8 cellular contexts compared by ENCODE assay signal in genomic region chr19:33797821-33798633, GRCh38. TPM values are rescaled to one million over a fixed set of nuclear protein-coding genes. Genes with fewer than 3 reads are reported as not detected.
DNase-seq lines count a peak whose midpoint lies in the region; ATAC-seq and TF ChIP-seq lines count a peak whose summit lies in the region.

No MANE protein-coding gene starts in this region.

- BruUV-seq in HCT116 (replicated peaks; lab: Mats Ljungman, UMichigan), result no TSS peak

- TF ChIP-seq CTCF in HCT116 (IDR thresholded peaks at IDR 0.05 in 2 of 3, conservative IDR thresholded peaks at IDR 0.05 in 1 of 3; ENCODE audit: borderline replicate concordance in 1 of 3, insufficient read depth in 1 of 3, low read depth in 2 of 3, low read length in 2 of 3), result no peak
- TF ChIP-seq CTCF in upper lobe of left lung (IDR thresholded peaks at IDR 0.05), result no peak

- H2AK5ac ChIP-seq in mesenchymal stem cell (ENCODE audit: low read length, severe bottlenecking), result peak overlapping the region; percentile 51

- peak overlapping the region; percentile 39 for H2BK120ac ChIP-seq in mesenchymal stem cell (ENCODE audit: low read depth, low read length)

- CTCF ChIA-PET in HCT116 (lab: Charles Lee), result interaction anchor here (0.9 to 2.7 kb wide), 4 partner anchors 14 to 299 kb away, joined by 3 to 16 read pairs (median 12); no protein-coding TSS in a partner anchor

- POLR2A ChIA-PET in HCT116 (lab: Charles Lee), result interaction anchor here (1.0 kb wide), 1 partner anchor 107 kb away, joined by 3 read pairs; no protein-coding TSS in a partner anchor

- H3K9me3 ChIP-seq in HCT116 (ENCODE audit: control insufficient read depth in 1 of 2, insufficient read depth in 1 of 2, low read depth in 1 of 2, low read length in 2 of 2), result no peaks in the 10 kb centered on the region
- no peaks in the 10 kb centered on the region for H3K9me3 ChIP-seq in effector memory CD4-positive, alpha-beta T cell (ENCODE audit: control insufficient read depth, low read length)
- no peaks in the 10 kb centered on the region for H3K9me3 ChIP-seq in mesenchymal stem cell (ENCODE audit: control insufficient read depth, low read length)
- H3K9me3 ChIP-seq in upper lobe of left lung, result no peaks in the 10 kb centered on the region

- H4K91ac ChIP-seq in mesenchymal stem cell (ENCODE audit: low read length), result no peak overlapping the region

- peak overlapping the region in 1 of 2 experiments; percentile 1 for H3K23ac ChIP-seq in mesenchymal stem cell (ENCODE audit: low read length in 2 of 2)

- H3K4me1 ChIP-seq in HCT116 (ENCODE audit: control insufficient read depth in 1 of 2, insufficient read depth in 2 of 2, low read length in 2 of 2), result peaks cover 7 to 15% of the 10 kb centered on the region in 2 experiments; a peak in 3 of 4 replicates
- peaks cover 14% of the 10 kb centered on the region for H3K4me1 ChIP-seq in effector memory CD4-positive, alpha-beta T cell (ENCODE audit: control insufficient read depth, insufficient read depth, low read length, poor library complexity, severe bottlenecking)
- peaks cover 20% of the 10 kb centered on the region for H3K4me1 ChIP-seq in mesenchymal stem cell (ENCODE audit: control insufficient read depth, insufficient read depth, low read depth, low read length)
- peaks cover 12 to 50% (median 25%) of the 10 kb centered on the region in 4 donors for H3K4me1 ChIP-seq in upper lobe of left lung

- no peak overlapping the region for H2BK5ac ChIP-seq in mesenchymal stem cell (ENCODE audit: low read depth, low read length, poor library complexity, severe bottlenecking)

- no peak overlapping the region for H3K27ac ChIP-seq in HCT116 (ENCODE audit: low read depth, low read length)
- H3K27ac ChIP-seq in effector memory CD4-positive, alpha-beta T cell (ENCODE audit: insufficient read depth, low read length, poor library complexity, severe bottlenecking), result no peak overlapping the region
- peak overlapping the region; percentile 80 for H3K27ac ChIP-seq in mesenchymal stem cell (ENCODE audit: low read length, poor library complexity, severe bottlenecking)
- H3K27ac ChIP-seq in upper lobe of left lung, result peak overlapping the region; percentile 91 to 98 (median 95)

- H4K8ac ChIP-seq in mesenchymal stem cell (ENCODE audit: low read length), result peak overlapping the region; percentile 72

- peak overlapping the region; percentile 59 to 75 for H3K4me3 ChIP-seq in HCT116 (replicated peaks in 1 of 2; ENCODE audit: low read depth in 1 of 2, low read length in 2 of 2)
- peak overlapping the region; percentile 70 for H3K4me3 ChIP-seq in effector memory CD4-positive, alpha-beta T cell (ENCODE audit: insufficient read depth, low read depth, low read length, poor library complexity, severe bottlenecking)
- H3K4me3 ChIP-seq in mesenchymal stem cell (ENCODE audit: insufficient read depth in 1 of 2, low read depth in 1 of 2, low read length in 2 of 2), result peak overlapping the region; percentile 65 to 76
- peak overlapping the region; percentile 76 to 92 (median 80) for H3K4me3 ChIP-seq in upper lobe of left lung

- no peaks in the 10 kb centered on the region for H4K20me1 ChIP-seq in HCT116 (ENCODE audit: insufficient read depth)

- intact Hi-C loops in HCT116 (cut with micrococcal nuclease), result loop anchor here (5.0 kb wide), 1 partner anchor 199 kb away; no protein-coding TSS in a partner anchor

- H3K36me3 ChIP-seq in HCT116 (ENCODE audit: control insufficient read depth in 1 of 2, insufficient read depth in 2 of 2, low read length in 2 of 2) (no peaks in the 10 kb centered on the region; a peak in 1 of 4 replicates), mesenchymal stem cell (ENCODE audit: control insufficient read depth in 1 of 2, insufficient read depth in 2 of 2, low read depth in 1 of 2, low read length in 2 of 2) (peaks cover 0 to 30% of the 10 kb centered on the region in 2 experiments), upper lobe of left lung (peaks cover 0 to 25% (median 5%) of the 10 kb centered on the region in 4 donors)
- no peaks in the 10 kb centered on the region for H3K36me3 ChIP-seq in effector memory CD4-positive, alpha-beta T cell (ENCODE audit: control insufficient read depth, insufficient read depth, low read length)

- WGBS in mesenchymal stem cell, result under 1% methylated on average over 52 of the region's 61 CpGs
- WGBS in upper lobe of left lung, 2 donors, result 11 to 14% methylated on average over 30 to 48 of the region's 61 CpGs

- ATAC-seq in HCT116 (peak; percentile 36), upper lobe of left lung (ENCODE audit: low FRiP score in 2 of 2) (peak in 1 of 2 donors; percentile 34), GM18873 (IDR thresholded peaks at IDR 0.05; ENCODE audit: low FRiP score, unreplicated experiment) (no peak), GM18517 (IDR thresholded peaks at IDR 0.05; ENCODE audit: unreplicated experiment) (no peak)

- H2BK15ac ChIP-seq in mesenchymal stem cell (ENCODE audit: low read depth, poor library complexity, severe bottlenecking), result peak overlapping the region; percentile 56

- H3K18ac ChIP-seq in mesenchymal stem cell (ENCODE audit: low read depth in 1 of 2, low read length in 2 of 2), result no peak overlapping the region

- TF ChIP-seq POLR2A in HCT116 (IDR thresholded peaks at IDR 0.05; ENCODE audit: borderline replicate concordance, extremely low read depth, insufficient read depth, insufficient read length) (no peak), upper lobe of left lung (IDR thresholded peaks at IDR 0.05) (no peak)

- peak overlapping the region in 1 of 2 experiments; percentile 37 for H3K4ac ChIP-seq in mesenchymal stem cell (ENCODE audit: low read depth in 1 of 2, low read length in 2 of 2)

- no peak overlapping the region for H2AFZ ChIP-seq in HCT116 (ENCODE audit: low read depth, low read length, poor library complexity, severe bottlenecking)
- no peak overlapping the region for H2AFZ ChIP-seq in mesenchymal stem cell (ENCODE audit: low read depth, low read length)

- DNase-seq in HCT116 (ENCODE audit: low read depth, low spot score), result no peak
- peak; percentile 49 for DNase-seq in RPMI8226
- DNase-seq in effector memory CD4-positive, alpha-beta T cell, result peak in 2 of 3 donors; percentile 10 to 15
- peak; percentile 65 for DNase-seq in mesenchymal stem cell
- peak in 1 of 2 donors; percentile 87 for DNase-seq in upper lobe of left lung
- no peak for DNase-seq in 8988T

- H3K79me2 ChIP-seq in HCT116 (ENCODE audit: insufficient read depth, low read length), result no peaks in the 10 kb centered on the region

- TF ChIP-seq EP300 in upper lobe of left lung (IDR thresholded peaks at IDR 0.05), result no peak

- peaks cover 20% of the 10 kb centered on the region for H3K79me1 ChIP-seq in mesenchymal stem cell (replicated peaks; ENCODE audit: low read length, poor library complexity, severe bottlenecking)

- H3K27me3 ChIP-seq in HCT116 (ENCODE audit: insufficient read depth, low read length) (no peaks in the 10 kb centered on the region), mesenchymal stem cell (ENCODE audit: control insufficient read depth in 1 of 2, insufficient read depth in 1 of 2, low read length in 2 of 2) (peaks cover 0 to 24% of the 10 kb centered on the region in 2 experiments), upper lobe of left lung (peaks cover 0 to 7% (median 2%) of the 10 kb centered on the region in 4 donors)
- H3K27me3 ChIP-seq in effector memory CD4-positive, alpha-beta T cell (replicated peaks; ENCODE audit: control insufficient read depth, insufficient read depth, low read length, poor library complexity, severe bottlenecking), result no peaks in the 10 kb centered on the region

- H3K4me2 ChIP-seq in HCT116 (ENCODE audit: low read length), result peak overlapping the region; percentile 98
- peak overlapping the region; percentile 83 for H3K4me2 ChIP-seq in mesenchymal stem cell (ENCODE audit: low read length, poor library complexity, severe bottlenecking)

- TF ChIP-seq RAD21 in HCT116 (IDR thresholded peaks at IDR 0.05; ENCODE audit: low read depth), result no peak

- peak overlapping the region in 1 of 2 experiments; percentile 21 for H2BK12ac ChIP-seq in mesenchymal stem cell (ENCODE audit: low read length in 2 of 2)

- RAD21 ChIA-PET in HCT116 (lab: Charles Lee; ENCODE audit: low non-redundant PET in 1 of 2, low total read pairs in 2 of 2, uncharacterized antibody in 2 of 2, unreplicated experiment in 2 of 2), result no interaction called here

- no peaks in the 10 kb centered on the region for H3K9me2 ChIP-seq in HCT116 (ENCODE audit: insufficient read depth)

- H3K9ac ChIP-seq in HCT116 (ENCODE audit: low read length), result peak overlapping the region; percentile 73
- no peak overlapping the region for H3K9ac ChIP-seq in mesenchymal stem cell (ENCODE audit: low read length)

- peak overlapping the region in 1 of 2 experiments; percentile 95 for H3K14ac ChIP-seq in mesenchymal stem cell (ENCODE audit: low read length in 2 of 2)

TF ChIP-seq in HCT116, 20 proteins besides CTCF, POLR2A, EP300 and RAD21:
- TF ChIP-seq EZH2phosphoT487 (IDR thresholded peaks at IDR 0.05; ENCODE audit: borderline replicate concordance) (no peak), POLR2AphosphoS5 (IDR thresholded peaks at IDR 0.05; ENCODE audit: low read depth, low read length) (0 out of 2 replicates have a peak, but pooled peaks have one; percentile 22), SP1 (IDR thresholded peaks at IDR 0.05; ENCODE audit: low read depth) (no peak)
TF ChIP-seq in HCT116: peak in this region for 1.

RNA-seq across cellular contexts. Expression of gene KCTD15, which starts 1.4 kb away (rescaled TPM):
- total RNA-seq in HCT116 (2021; ENCODE audit: unreplicated experiment), result 29.2 TPM
- 24.2 and 28.8 TPM in 2 replicates for polyA plus RNA-seq in HCT116 (2012)
- 16.1 TPM for polyA plus RNA-seq in mesenchymal stem cell (2013, experiment 1 of 2)
- 19.5 TPM for polyA plus RNA-seq in mesenchymal stem cell (2013, experiment 2 of 2)
- total RNA-seq in upper lobe of left lung, result 10 to 100 TPM; 13.4 to 98.1 (median 30.5) TPM

Comparison
In these comparisons a context has a peak if more than half of its experiments do, and no peak if none do; other contexts are left out.
1. DNase-seq: peak in RPMI8226 (single experiment), effector memory CD4-positive, alpha-beta T cell (2 of 3) and mesenchymal stem cell (single experiment); none in HCT116 (single experiment) and 8988T (single experiment).
2. H3K27ac ChIP-seq: peak in mesenchymal stem cell (single experiment) and upper lobe of left lung (4 of 4); none in HCT116 (single experiment) and effector memory CD4-positive, alpha-beta T cell (single experiment).
3. Peak in every context shown above with its lines, with median percentiles within 50 percentile points of each other: H3K4me3 ChIP-seq.